Comparison of ENCODE assay signal across 24 cellular contexts in genomic region chr13:98147521-98147920, GRCh38. TPM values are rescaled to one million over a fixed set of nuclear protein-coding genes. Genes with fewer than 3 reads are reported as not detected.
DNase-seq lines count a peak whose midpoint lies in the region; ATAC-seq, FAIRE-seq and TF ChIP-seq lines count a peak whose summit lies in the region.
"Had no signal": no experiment of that assay in that cellular context is flagged by ENCODE, and none has a peak within 500 bp of the region (broad histone marks: within the 10 kb centered on the region; RNA-seq: fewer than 3 reads in every experiment).

No MANE protein-coding gene starts in this region.

- peaks cover 4% of the 10 kb centered on the region for H3K4me1 ChIP-seq in endodermal cell (ENCODE audit: control insufficient read depth, insufficient read depth, low read length)
- H3K4me1 ChIP-seq in mesenchymal stem cell (ENCODE audit: control insufficient read depth, insufficient read depth, low read depth, low read length), result peaks cover 9% of the 10 kb centered on the region
- peaks cover 3% of the 10 kb centered on the region for H3K4me1 ChIP-seq in CD8-positive, alpha-beta T cell (ENCODE audit: insufficient read depth, low read length)
- peaks cover 6 to 18% of the 10 kb centered on the region in 2 donors for H3K4me1 ChIP-seq in kidney (ENCODE audit: control insufficient read depth in 1 of 2, insufficient read depth in 1 of 2, low read depth in 1 of 2, low read length in 2 of 2)
- H3K4me1 ChIP-seq in spleen, result peaks cover 14 to 26% (median 21%) of the 10 kb centered on the region in 6 donors

- H3K18ac ChIP-seq in mesenchymal stem cell (ENCODE audit: low read depth in 1 of 2, low read length in 2 of 2), result no peak overlapping the region

- no peak overlapping the region for H3K4me3 Mint-ChIP-seq in endodermal cell
- H3K4me3 Mint-ChIP-seq in CD8-positive, alpha-beta T cell, result no peak overlapping the region
- H3K4me3 Mint-ChIP-seq: activated CD4-positive, alpha-beta T cell treated with anti-CD3 and anti-CD28 coated beads, Interleukin-2, amount 10 ng/mL, durations not matched to agents 7 days and 5 days; stimulated activated effector memory CD8-positive, alpha-beta T cell treated with anti-CD3 and anti-CD28 coated beads, Interleukin-12 subunit alpha, Interleukin-12 subunit beta, amount 100 ng/mL, for 72 hours had no signal

- ATAC-seq in GM19351 (IDR thresholded peaks at IDR 0.05; ENCODE audit: unreplicated experiment), result no peak
- ATAC-seq in CD8-positive, alpha-beta T cell, result no peak
- ATAC-seq: A549; lower lobe of right lung; pancreas; stimulated activated effector memory CD8-positive, alpha-beta T cell treated with anti-CD3 and anti-CD28 coated beads, Interleukin-12 subunit alpha, Interleukin-12 subunit beta, amount 100 ng/mL, for 72 hours had no signal

- CTCF ChIA-PET in CD8-positive, alpha-beta T cell (lab: Charles Lee), result no interaction called here

- peaks cover 29% of the 10 kb centered on the region for H3K36me3 ChIP-seq in endodermal cell (ENCODE audit: control insufficient read depth, insufficient read depth, low read length)
- no peaks in the 10 kb centered on the region for H3K36me3 ChIP-seq in mesenchymal stem cell (ENCODE audit: control insufficient read depth in 1 of 2, insufficient read depth in 2 of 2, low read depth in 1 of 2, low read length in 2 of 2)
- H3K36me3 ChIP-seq in CD8-positive, alpha-beta T cell (ENCODE audit: insufficient read depth, low read length), result no peaks in the 10 kb centered on the region
- no peaks in the 10 kb centered on the region for H3K36me3 ChIP-seq in kidney (ENCODE audit: control insufficient read depth in 1 of 2, insufficient read depth in 2 of 2, low read length in 2 of 2)
- no peaks in the 10 kb centered on the region for H3K36me3 ChIP-seq in spleen
- H3K36me3 ChIP-seq: lower lobe of right lung, pancreas, suprapubic skin had no signal

- FAIRE-seq in RCC 7860 (lab: Jason Lieb, UNC) (peak; percentile 35), kidney (lab: Jason Lieb, UNC) (no peak)
- FAIRE-seq: A549, pancreas had no signal

- no peak overlapping the region for H2BK5ac ChIP-seq in mesenchymal stem cell (ENCODE audit: low read depth, low read length, poor library complexity, severe bottlenecking)

- H2AFZ ChIP-seq in mesenchymal stem cell (ENCODE audit: low read depth, low read length), result no peak overlapping the region

- H3K4me1 Mint-ChIP-seq in endodermal cell, result peaks cover 44% of the 10 kb centered on the region
- H3K4me1 Mint-ChIP-seq in CD8-positive, alpha-beta T cell (ENCODE audit: low read depth), result peaks cover 5% of the 10 kb centered on the region
- H3K4me1 Mint-ChIP-seq: stimulated activated effector memory CD8-positive, alpha-beta T cell treated with anti-CD3 and anti-CD28 coated beads, Interleukin-12 subunit alpha, Interleukin-12 subunit beta, amount 100 ng/mL, for 72 hours had no signal

- H3K36me3 Mint-ChIP-seq in endodermal cell (ENCODE audit: low read depth), result peaks cover 19% of the 10 kb centered on the region
- H3K36me3 Mint-ChIP-seq in CD8-positive, alpha-beta T cell, result no peaks in the 10 kb centered on the region
- H3K36me3 Mint-ChIP-seq: stimulated activated effector memory CD8-positive, alpha-beta T cell treated with anti-CD3 and anti-CD28 coated beads, Interleukin-12 subunit alpha, Interleukin-12 subunit beta, amount 100 ng/mL, for 72 hours had no signal

- TF ChIP-seq CTCF in AG09309 (IDR thresholded peaks at IDR 0.05; ENCODE audit: control insufficient read depth, insufficient read depth, low read depth, low read length, missing control alignments), result peak; percentile 10
- TF ChIP-seq CTCF in endodermal cell (conservative IDR thresholded peaks at IDR 0.05), result peak; percentile 56
- TF ChIP-seq CTCF in CD8-positive, alpha-beta T cell (IDR thresholded peaks at IDR 0.05), result no peak
- TF ChIP-seq CTCF in kidney (IDR thresholded peaks at IDR 0.05; ENCODE audit: borderline replicate concordance, extremely low read depth, insufficient read depth), result no peak
- TF ChIP-seq CTCF in spleen (IDR thresholded peaks at IDR 0.05 in 8 of 11, conservative IDR thresholded peaks at IDR 0.05 in 3 of 11), result no peak

- DNase-seq in AG09309 (ENCODE audit: low read depth), result no peak
- DNase-seq in RCC 7860 (ENCODE audit: low spot score), result no peak
- DNase-seq in endodermal cell, result no peak
- DNase-seq in mesenchymal stem cell, result peak; percentile 46
- no peak for DNase-seq in CD8-positive, alpha-beta T cell
- no peak for DNase-seq in kidney
- DNase-seq in spleen, result no peak
- DNase-seq: activated CD4-positive, alpha-beta T cell treated with anti-CD3 and anti-CD28 coated beads, Interleukin-2, amount 10 ng/mL, durations not matched to agents 7 days and 5 days; activated CD8-positive, alpha-beta memory T cell treated with anti-CD3 and anti-CD28 coated beads, Interleukin-2, amount 50 U/mL, for 4 hours; C1 segment of cervical spinal cord; central memory CD4-positive, alpha-beta T cell; DMS 273 treated with DMSO at 0.1 percent for 48 hours; GDM1; lower lobe of right lung; NCI-H69; pancreas; SHP77; T-helper 1 cell had no signal

- no peak overlapping the region for H3K27ac Mint-ChIP-seq in endodermal cell
- no peak overlapping the region for H3K27ac Mint-ChIP-seq in CD8-positive, alpha-beta T cell
- H3K27ac Mint-ChIP-seq: activated CD4-positive, alpha-beta T cell treated with anti-CD3 and anti-CD28 coated beads, Interleukin-2, amount 10 ng/mL, durations not matched to agents 7 days and 5 days; stimulated activated effector memory CD8-positive, alpha-beta T cell treated with anti-CD3 and anti-CD28 coated beads, Interleukin-12 subunit alpha, Interleukin-12 subunit beta, amount 100 ng/mL, for 72 hours had no signal

- no peak for TF ChIP-seq POLR2A in spleen (IDR thresholded peaks at IDR 0.05)

- no peak overlapping the region for H3K4ac ChIP-seq in mesenchymal stem cell (ENCODE audit: low read depth in 1 of 2, low read length in 2 of 2)

- intact Hi-C loops in CD8-positive, alpha-beta T cell (cut with DNase I, micrococcal nuclease), result no loop called here
- intact Hi-C loops in kidney (cut with DNase I), result no loop called here
- intact Hi-C loops in spleen (cut with DNase I; ENCODE audit: low total_unique reads), result no loop called here

- H3K27ac ChIP-seq in endodermal cell (ENCODE audit: low read depth, low read length) (no peak overlapping the region), mesenchymal stem cell (ENCODE audit: low read length, poor library complexity, severe bottlenecking) (no peak overlapping the region), kidney (ENCODE audit: low read depth in 2 of 2, low read length in 2 of 2) (no peak overlapping the region), spleen (no peak overlapping the region)
- no peak overlapping the region for H3K27ac ChIP-seq in CD8-positive, alpha-beta T cell (ENCODE audit: low read depth, low read length)
- H3K27ac ChIP-seq: A549, lower lobe of right lung, suprapubic skin had no signal

- POLR2A ChIA-PET in CD8-positive, alpha-beta T cell (lab: Charles Lee), result no interaction called here

- H2BK12ac ChIP-seq in mesenchymal stem cell (ENCODE audit: low read length in 2 of 2), result no peak overlapping the region

- H3K79me1 ChIP-seq in mesenchymal stem cell (replicated peaks; ENCODE audit: low read length, poor library complexity, severe bottlenecking), result no peaks in the 10 kb centered on the region

- no peak overlapping the region for H4K91ac ChIP-seq in mesenchymal stem cell (ENCODE audit: low read length)

- H3K9me3 ChIP-seq in endodermal cell (ENCODE audit: control insufficient read depth, low read length) (no peaks in the 10 kb centered on the region), mesenchymal stem cell (ENCODE audit: control insufficient read depth, low read length) (no peaks in the 10 kb centered on the region), kidney (ENCODE audit: control insufficient read depth in 1 of 2, low read length in 2 of 2) (no peaks in the 10 kb centered on the region), spleen (no peaks in the 10 kb centered on the region)
- no peaks in the 10 kb centered on the region for H3K9me3 ChIP-seq in CD8-positive, alpha-beta T cell (ENCODE audit: low read length)
- H3K9me3 ChIP-seq: A549, lower lobe of right lung, pancreas, suprapubic skin had no signal

- H3K14ac ChIP-seq in mesenchymal stem cell (ENCODE audit: low read length in 2 of 2), result no peak overlapping the region

- no peak overlapping the region for H3K9ac ChIP-seq in endodermal cell (ENCODE audit: extremely low read depth, low read length, poor library complexity, severe bottlenecking)
- H3K9ac ChIP-seq in mesenchymal stem cell (ENCODE audit: low read length), result no peak overlapping the region
- H3K9ac ChIP-seq in kidney (ENCODE audit: low read length in 2 of 2), result peak overlapping the region in 1 of 2 donors; percentile 22

- 83% methylated on average over 3 to 5 of the region's 5 CpGs for WGBS in endodermal cell (ENCODE audit: insufficient coverage in 1 of 2, insufficient read length in 1 of 2), 2 experiments
- WGBS in mesenchymal stem cell, result 27% methylated on average over 3 of the region's 5 CpGs
- 59 to 71% (median 68%) methylated on average over 5 of the region's 5 CpGs for WGBS in spleen, 5 donors

- H3K4me2 ChIP-seq in mesenchymal stem cell (ENCODE audit: low read length, poor library complexity, severe bottlenecking), result no peak overlapping the region
- H3K4me2 ChIP-seq: A549 had no signal

- H3K4me3 ChIP-seq in AG09309 (ENCODE audit: control insufficient read depth, low read depth, low read length) (no peak overlapping the region), endodermal cell (ENCODE audit: low read length) (peak overlapping the region; percentile 88), mesenchymal stem cell (ENCODE audit: insufficient read depth in 1 of 2, low read depth in 1 of 2, low read length in 2 of 2) (no peak overlapping the region), kidney (ENCODE audit: low read length in 2 of 2) (no peak overlapping the region), spleen (no peak overlapping the region)
- H3K4me3 ChIP-seq in CD8-positive, alpha-beta T cell (ENCODE audit: low read depth, low read length), result no peak overlapping the region
- H3K4me3 ChIP-seq: A549, lower lobe of right lung, pancreas, suprapubic skin had no signal

- no peak overlapping the region for H2AK5ac ChIP-seq in mesenchymal stem cell (ENCODE audit: low read length, severe bottlenecking)

- no peak overlapping the region for H2BK15ac ChIP-seq in mesenchymal stem cell (ENCODE audit: low read depth, poor library complexity, severe bottlenecking)

- peaks cover 2% of the 10 kb centered on the region for H3K27me3 Mint-ChIP-seq in endodermal cell (ENCODE audit: insufficient read depth)
- peaks cover 43% of the 10 kb centered on the region for H3K27me3 Mint-ChIP-seq in CD8-positive, alpha-beta T cell (ENCODE audit: low read depth)

- H3K23ac ChIP-seq in mesenchymal stem cell (ENCODE audit: low read length in 2 of 2), result no peak overlapping the region

- H3K27me3 ChIP-seq in endodermal cell (ENCODE audit: control insufficient read depth, insufficient read depth, low read length, poor library complexity, severe bottlenecking) (no peaks in the 10 kb centered on the region), mesenchymal stem cell (ENCODE audit: control insufficient read depth in 1 of 2, insufficient read depth in 1 of 2, low read length in 2 of 2) (no peaks in the 10 kb centered on the region), spleen (replicated peaks in 1 of 7) (peaks cover 0 to 44% (median 11%) of the 10 kb centered on the region in 7 donors)
- no peaks in the 10 kb centered on the region for H3K27me3 ChIP-seq in CD8-positive, alpha-beta T cell (ENCODE audit: insufficient read depth, low read length)
- H3K27me3 ChIP-seq: pancreas, suprapubic skin had no signal

- no peaks in the 10 kb centered on the region for H3K9me3 Mint-ChIP-seq in endodermal cell
- H3K9me3 Mint-ChIP-seq in CD8-positive, alpha-beta T cell, result no peaks in the 10 kb centered on the region
- H3K9me3 Mint-ChIP-seq: activated CD4-positive, alpha-beta T cell treated with anti-CD3 and anti-CD28 coated beads, Interleukin-2, amount 10 ng/mL, durations not matched to agents 7 days and 5 days; stimulated activated effector memory CD8-positive, alpha-beta T cell treated with anti-CD3 and anti-CD28 coated beads, Interleukin-12 subunit alpha, Interleukin-12 subunit beta, amount 100 ng/mL, for 72 hours had no signal

- H4K8ac ChIP-seq in mesenchymal stem cell (ENCODE audit: low read length), result no peak overlapping the region

- no peak overlapping the region for H2BK120ac ChIP-seq in mesenchymal stem cell (ENCODE audit: low read depth, low read length)

RNA-seq across cellular contexts. Expression of gene FARP1, which starts 4.6 kb away (rescaled TPM):
- total RNA-seq in endodermal cell, result 100 to 1,000 TPM; 237 to 319 TPM
- polyA plus RNA-seq in endodermal cell (2013, experiment 1 of 2), result 114 TPM
- 116 TPM for polyA plus RNA-seq in endodermal cell (2013, experiment 2 of 2)
- polyA plus RNA-seq in mesenchymal stem cell (2013, experiment 1 of 2), result 266 TPM
- polyA plus RNA-seq in mesenchymal stem cell (2013, experiment 2 of 2), result 270 TPM
- under 1 TPM; 0.17 to 0.30 TPM for total RNA-seq in CD8-positive, alpha-beta T cell
- total RNA-seq in kidney, result 229 TPM
- 123 TPM for polyA plus RNA-seq in kidney (ENCODE audit: insufficient read depth, low read depth, low replicate concordance)
- total RNA-seq in spleen, result 10 to 100 TPM; 26.5 to 60.9 (median 43.7) TPM
- 1 to 10 TPM; 3.7 to 6.5 (median 5.0) TPM for polyA plus RNA-seq in spleen

RNA-seq across cellular contexts. Expression of gene RNF113B, which starts 29.5 kb away (rescaled TPM):
- not detected for total RNA-seq in endodermal cell
- polyA plus RNA-seq in endodermal cell (2013, experiment 1 of 2), result not detected
- polyA plus RNA-seq in endodermal cell (2013, experiment 2 of 2), result not detected
- polyA plus RNA-seq in mesenchymal stem cell (2013, experiment 1 of 2), result not detected
- not detected for polyA plus RNA-seq in mesenchymal stem cell (2013, experiment 2 of 2)
- total RNA-seq in CD8-positive, alpha-beta T cell, result not detected
- not detected for total RNA-seq in kidney
- polyA plus RNA-seq in kidney (ENCODE audit: insufficient read depth, low read depth, low replicate concordance), result not detected
- not detected for total RNA-seq in spleen
- not detected for polyA plus RNA-seq in spleen
- total RNA-seq: activated CD4-positive, alpha-beta T cell treated with anti-CD3 and anti-CD28 coated beads, Interleukin-2, amount 10 ng/mL, durations not matched to agents 7 days and 5 days; lower lobe of right lung; myocyte; pancreas; suprapubic skin had no signal
- polyA plus RNA-seq: A549, esophagus, pancreas had no signal

Comparison
In these comparisons a context has a peak if more than half of its experiments do, and no peak if none do; other contexts are left out.
1. CTCF ChIP-seq: peak in AG09309 (single experiment) and endodermal cell (single experiment); none in CD8-positive, alpha-beta T cell (single experiment), kidney (single experiment) and spleen (0 of 11).
2. RNA of gene FARP1, which starts 4.6 kb away (total RNA-seq): 237 to 319 TPM in endodermal cell, 229 TPM in kidney (single experiment) and 26.5 to 60.9 TPM in spleen; 0.17 to 0.30 TPM in CD8-positive, alpha-beta T cell; every median in the first group is over 10 times any median in the second.